1 cellular context compared by ENCODE assay signal in the genomic region with DNA sequence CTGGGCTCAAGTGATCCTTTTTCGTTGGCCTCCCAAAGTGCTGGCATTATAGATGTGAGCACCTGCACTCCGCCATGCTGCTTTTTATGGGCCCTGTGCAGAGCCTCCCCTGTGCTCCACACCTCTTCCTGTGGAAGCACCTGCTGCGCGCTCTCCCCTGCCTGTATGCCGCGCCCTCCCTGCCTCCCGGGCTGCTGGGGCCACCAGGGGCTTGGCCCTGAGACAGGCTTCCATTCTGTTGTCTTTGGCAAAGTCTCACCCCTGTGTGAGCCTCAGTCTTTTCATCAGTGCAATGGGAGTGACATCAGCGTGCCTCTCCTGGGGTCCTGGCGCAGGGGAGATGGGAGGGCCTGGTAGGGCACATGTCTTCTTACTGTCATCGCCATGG.
TF ChIP-seq lines count a peak whose summit lies in the region.

No MANE protein-coding gene starts in this region.

TF ChIP-seq in GM23338, 12 proteins besides CTCF, POLR2A, EP300 and RAD21 (continued from another document):
- TF ChIP-seq, protein P1, sequence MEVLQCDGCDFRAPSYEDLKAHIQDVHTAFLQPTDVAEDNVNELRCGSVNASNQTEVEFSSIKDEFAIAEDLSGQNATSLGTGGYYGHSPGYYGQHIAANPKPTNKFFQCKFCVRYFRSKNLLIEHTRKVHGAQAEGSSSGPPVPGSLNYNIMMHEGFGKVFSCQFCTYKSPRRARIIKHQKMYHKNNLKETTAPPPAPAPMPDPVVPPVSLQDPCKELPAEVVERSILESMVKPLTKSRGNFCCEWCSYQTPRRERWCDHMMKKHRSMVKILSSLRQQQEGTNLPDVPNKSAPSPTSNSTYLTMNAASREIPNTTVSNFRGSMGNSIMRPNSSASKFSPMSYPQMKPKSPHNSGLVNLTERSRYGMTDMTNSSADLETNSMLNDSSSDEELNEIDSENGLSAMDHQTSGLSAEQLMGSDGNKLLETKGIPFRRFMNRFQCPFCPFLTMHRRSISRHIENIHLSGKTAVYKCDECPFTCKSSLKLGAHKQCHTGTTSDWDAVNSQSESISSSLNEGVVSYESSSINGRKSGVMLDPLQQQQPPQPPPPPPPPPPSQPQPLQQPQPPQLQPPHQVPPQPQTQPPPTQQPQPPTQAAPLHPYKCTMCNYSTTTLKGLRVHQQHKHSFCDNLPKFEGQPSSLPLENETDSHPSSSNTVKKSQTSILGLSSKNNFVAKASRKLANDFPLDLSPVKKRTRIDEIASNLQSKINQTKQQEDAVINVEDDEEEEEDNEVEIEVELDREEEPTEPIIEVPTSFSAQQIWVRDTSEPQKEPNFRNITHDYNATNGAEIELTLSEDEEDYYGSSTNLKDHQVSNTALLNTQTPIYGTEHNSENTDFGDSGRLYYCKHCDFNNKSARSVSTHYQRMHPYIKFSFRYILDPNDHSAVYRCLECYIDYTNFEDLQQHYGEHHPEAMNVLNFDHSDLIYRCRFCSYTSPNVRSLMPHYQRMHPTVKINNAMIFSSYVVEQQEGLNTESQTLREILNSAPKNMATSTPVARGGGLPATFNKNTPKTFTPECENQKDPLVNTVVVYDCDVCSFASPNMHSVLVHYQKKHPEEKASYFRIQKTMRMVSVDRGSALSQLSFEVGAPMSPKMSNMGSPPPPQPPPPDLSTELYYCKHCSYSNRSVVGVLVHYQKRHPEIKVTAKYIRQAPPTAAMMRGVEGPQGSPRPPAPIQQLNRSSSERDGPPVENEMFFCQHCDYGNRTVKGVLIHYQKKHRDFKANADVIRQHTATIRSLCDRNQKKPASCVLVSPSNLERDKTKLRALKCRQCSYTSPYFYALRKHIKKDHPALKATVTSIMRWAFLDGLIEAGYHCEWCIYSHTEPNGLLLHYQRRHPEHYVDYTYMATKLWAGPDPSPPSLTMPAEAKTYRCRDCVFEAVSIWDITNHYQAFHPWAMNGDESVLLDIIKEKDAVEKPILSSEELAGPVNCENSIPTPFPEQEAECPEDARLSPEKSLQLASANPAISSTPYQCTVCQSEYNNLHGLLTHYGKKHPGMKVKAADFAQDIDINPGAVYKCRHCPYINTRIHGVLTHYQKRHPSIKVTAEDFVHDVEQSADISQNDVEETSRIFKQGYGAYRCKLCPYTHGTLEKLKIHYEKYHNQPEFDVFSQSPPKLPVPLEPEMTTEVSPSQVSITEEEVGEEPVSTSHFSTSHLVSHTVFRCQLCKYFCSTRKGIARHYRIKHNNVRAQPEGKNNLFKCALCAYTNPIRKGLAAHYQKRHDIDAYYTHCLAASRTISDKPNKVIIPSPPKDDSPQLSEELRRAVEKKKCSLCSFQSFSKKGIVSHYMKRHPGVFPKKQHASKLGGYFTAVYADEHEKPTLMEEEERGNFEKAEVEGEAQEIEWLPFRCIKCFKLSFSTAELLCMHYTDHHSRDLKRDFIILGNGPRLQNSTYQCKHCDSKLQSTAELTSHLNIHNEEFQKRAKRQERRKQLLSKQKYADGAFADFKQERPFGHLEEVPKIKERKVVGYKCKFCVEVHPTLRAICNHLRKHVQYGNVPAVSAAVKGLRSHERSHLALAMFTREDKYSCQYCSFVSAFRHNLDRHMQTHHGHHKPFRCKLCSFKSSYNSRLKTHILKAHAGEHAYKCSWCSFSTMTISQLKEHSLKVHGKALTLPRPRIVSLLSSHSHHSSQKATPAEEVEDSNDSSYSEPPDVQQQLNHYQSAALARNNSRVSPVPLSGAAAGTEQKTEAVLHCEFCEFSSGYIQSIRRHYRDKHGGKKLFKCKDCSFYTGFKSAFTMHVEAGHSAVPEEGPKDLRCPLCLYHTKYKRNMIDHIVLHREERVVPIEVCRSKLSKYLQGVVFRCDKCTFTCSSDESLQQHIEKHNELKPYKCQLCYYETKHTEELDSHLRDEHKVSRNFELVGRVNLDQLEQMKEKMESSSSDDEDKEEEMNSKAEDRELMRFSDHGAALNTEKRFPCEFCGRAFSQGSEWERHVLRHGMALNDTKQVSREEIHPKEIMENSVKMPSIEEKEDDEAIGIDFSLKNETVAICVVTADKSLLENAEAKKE (CRISPR knock-in tag; IDR thresholded peaks at IDR 0.05) = no peak
- TF ChIP-seq, protein P2, sequence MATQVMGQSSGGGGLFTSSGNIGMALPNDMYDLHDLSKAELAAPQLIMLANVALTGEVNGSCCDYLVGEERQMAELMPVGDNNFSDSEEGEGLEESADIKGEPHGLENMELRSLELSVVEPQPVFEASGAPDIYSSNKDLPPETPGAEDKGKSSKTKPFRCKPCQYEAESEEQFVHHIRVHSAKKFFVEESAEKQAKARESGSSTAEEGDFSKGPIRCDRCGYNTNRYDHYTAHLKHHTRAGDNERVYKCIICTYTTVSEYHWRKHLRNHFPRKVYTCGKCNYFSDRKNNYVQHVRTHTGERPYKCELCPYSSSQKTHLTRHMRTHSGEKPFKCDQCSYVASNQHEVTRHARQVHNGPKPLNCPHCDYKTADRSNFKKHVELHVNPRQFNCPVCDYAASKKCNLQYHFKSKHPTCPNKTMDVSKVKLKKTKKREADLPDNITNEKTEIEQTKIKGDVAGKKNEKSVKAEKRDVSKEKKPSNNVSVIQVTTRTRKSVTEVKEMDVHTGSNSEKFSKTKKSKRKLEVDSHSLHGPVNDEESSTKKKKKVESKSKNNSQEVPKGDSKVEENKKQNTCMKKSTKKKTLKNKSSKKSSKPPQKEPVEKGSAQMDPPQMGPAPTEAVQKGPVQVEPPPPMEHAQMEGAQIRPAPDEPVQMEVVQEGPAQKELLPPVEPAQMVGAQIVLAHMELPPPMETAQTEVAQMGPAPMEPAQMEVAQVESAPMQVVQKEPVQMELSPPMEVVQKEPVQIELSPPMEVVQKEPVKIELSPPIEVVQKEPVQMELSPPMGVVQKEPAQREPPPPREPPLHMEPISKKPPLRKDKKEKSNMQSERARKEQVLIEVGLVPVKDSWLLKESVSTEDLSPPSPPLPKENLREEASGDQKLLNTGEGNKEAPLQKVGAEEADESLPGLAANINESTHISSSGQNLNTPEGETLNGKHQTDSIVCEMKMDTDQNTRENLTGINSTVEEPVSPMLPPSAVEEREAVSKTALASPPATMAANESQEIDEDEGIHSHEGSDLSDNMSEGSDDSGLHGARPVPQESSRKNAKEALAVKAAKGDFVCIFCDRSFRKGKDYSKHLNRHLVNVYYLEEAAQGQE (IDR thresholded peaks at IDR 0.05; ENCODE audit: unreplicated experiment) = no peak
- TF ChIP-seq, protein P3, sequence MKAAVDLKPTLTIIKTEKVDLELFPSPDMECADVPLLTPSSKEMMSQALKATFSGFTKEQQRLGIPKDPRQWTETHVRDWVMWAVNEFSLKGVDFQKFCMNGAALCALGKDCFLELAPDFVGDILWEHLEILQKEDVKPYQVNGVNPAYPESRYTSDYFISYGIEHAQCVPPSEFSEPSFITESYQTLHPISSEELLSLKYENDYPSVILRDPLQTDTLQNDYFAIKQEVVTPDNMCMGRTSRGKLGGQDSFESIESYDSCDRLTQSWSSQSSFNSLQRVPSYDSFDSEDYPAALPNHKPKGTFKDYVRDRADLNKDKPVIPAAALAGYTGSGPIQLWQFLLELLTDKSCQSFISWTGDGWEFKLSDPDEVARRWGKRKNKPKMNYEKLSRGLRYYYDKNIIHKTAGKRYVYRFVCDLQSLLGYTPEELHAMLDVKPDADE (IDR thresholded peaks at IDR 0.05) = no peak
- TF ChIP-seq STAT1 (IDR thresholded peaks at IDR 0.05; ENCODE audit: unreplicated experiment) = no peak
- no peak for TF ChIP-seq POLR2AphosphoS5 (IDR thresholded peaks at IDR 0.05; ENCODE audit: low read depth)
- TF ChIP-seq EZH2phosphoT487 (IDR thresholded peaks at IDR 0.05; ENCODE audit: unreplicated experiment) = no peak
- TF ChIP-seq EZH2 (IDR thresholded peaks at IDR 0.05; ENCODE audit: low read depth, unreplicated experiment) = no peak
- no peak for TF ChIP-seq ZNF114 (CRISPR knock-in tag; IDR thresholded peaks at IDR 0.05)
